In the genomic region with DNA sequence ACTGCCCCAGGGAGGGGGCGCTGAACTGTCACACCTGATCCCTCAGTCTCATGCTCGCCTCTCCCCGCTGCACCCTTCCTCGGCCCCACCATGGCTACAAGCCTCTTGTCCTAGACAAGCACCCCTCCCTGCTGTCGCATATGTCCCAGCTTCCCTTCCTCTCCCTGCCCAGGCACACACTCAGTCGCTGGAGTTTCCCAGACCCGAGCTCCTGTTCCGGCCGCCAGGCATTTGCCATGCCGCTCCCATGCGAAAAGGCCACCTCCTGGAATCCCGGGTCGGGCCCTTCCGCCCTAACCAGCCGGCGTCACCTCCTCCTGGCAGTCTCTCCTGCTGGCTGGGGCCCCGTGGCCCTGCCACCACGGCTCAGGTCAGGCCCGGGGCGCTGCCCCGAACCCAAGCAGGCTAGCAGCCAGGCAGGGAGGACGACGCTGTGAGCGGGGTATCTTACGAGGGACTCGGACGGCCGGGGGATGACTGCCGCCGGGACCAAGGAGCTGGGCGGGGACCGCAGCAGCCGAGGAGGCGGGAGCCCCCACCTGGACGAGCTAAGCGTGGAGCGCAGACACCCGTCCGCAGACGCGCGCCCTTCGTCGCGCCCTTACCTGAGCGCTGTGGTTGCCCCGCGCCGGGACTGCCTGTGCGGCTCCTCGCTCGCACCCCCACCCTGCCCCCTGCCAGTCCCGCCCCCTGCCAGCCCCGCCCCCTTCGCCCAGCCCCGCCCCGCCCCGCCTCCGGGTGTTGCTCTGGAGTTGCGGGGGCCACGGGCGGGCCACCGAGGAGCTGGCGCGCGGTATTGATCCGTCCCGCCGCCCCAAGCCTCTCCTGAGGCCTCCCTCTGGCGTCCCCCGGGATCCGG, we compare ENCODE assay signal across 1 cellular context.
TF ChIP-seq lines count a peak whose summit lies in the region.

A gene with protein sequence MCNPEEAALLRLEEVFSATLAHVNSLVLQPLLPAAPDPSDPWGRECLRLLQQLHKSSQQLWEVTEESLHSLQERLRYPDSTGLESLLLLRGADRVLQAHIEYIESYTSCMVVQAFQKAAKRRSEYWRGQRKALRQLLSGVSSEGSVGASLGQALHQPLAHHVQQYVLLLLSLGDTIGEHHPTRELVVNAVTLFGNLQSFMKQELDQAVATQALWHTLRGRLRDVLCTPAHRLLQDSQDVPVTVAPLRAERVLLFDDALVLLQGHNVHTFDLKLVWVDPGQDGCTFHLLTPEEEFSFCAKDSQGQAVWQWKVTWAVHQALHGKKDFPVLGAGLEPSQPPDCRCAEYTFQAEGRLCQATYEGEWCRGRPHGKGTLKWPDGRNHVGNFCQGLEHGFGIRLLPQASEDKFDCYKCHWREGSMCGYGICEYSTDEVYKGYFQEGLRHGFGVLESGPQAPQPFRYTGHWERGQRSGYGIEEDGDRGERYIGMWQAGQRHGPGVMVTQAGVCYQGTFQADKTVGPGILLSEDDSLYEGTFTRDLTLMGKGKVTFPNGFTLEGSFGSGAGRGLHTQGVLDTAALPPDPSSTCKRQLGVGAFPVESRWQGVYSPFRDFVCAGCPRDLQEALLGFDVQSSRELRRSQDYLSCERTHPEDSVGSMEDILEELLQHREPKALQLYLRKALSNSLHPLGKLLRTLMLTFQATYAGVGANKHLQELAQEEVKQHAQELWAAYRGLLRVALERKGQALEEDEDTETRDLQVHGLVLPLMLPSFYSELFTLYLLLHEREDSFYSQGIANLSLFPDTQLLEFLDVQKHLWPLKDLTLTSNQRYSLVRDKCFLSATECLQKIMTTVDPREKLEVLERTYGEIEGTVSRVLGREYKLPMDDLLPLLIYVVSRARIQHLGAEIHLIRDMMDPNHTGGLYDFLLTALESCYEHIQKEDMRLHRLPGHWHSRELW (minus strand): TSS at position 642 of the 859 bp plus-strand sequence. CDS start 4,239 bp downstream, outside the sequence.

TF ChIP-seq in H1, 55 proteins besides CTCF, POLR2A, EP300 and RAD21:
- TF ChIP-seq SUZ12 (IDR thresholded peaks at IDR 0.05; ENCODE audit: low read length) (peak; percentile 51), EZH2 (IDR thresholded peaks at IDR 0.05; ENCODE audit: low read depth, low read length, severe bottlenecking) (peak; percentile 52), TEAD4 (IDR thresholded peaks at IDR 0.05; ENCODE audit: low read depth, low read length) (no peak), CBX5 (IDR thresholded peaks at IDR 0.05; ENCODE audit: low read depth, low read length) (no peak), ZNF274 (IDR thresholded peaks at IDR 0.05; ENCODE audit: borderline replicate concordance, extremely low read depth, low read length) (no peak), KDM4A (IDR thresholded peaks at IDR 0.05; ENCODE audit: low read depth, low read length, severe bottlenecking) (peak; percentile 86), KDM1A (IDR thresholded peaks at IDR 0.05; ENCODE audit: borderline replicate concordance, low read length) (no peak), RBBP5 (IDR thresholded peaks at IDR 0.05; ENCODE audit: borderline replicate concordance, low read depth, low read length) (0 out of 2 replicates have a peak, but pooled peaks have one; percentile 50), CBX8 (IDR thresholded peaks at IDR 0.05; ENCODE audit: borderline replicate concordance, low read depth, low read length) (no peak), CREB1 (IDR thresholded peaks at IDR 0.05) (no peak)
- TF ChIP-seq, protein P1, sequence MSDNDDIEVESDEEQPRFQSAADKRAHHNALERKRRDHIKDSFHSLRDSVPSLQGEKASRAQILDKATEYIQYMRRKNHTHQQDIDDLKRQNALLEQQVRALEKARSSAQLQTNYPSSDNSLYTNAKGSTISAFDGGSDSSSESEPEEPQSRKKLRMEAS (IDR thresholded peaks at IDR 0.05): peak; percentile 20; the same call in 1 of the 2 replicates
- TF ChIP-seq, protein P2, sequence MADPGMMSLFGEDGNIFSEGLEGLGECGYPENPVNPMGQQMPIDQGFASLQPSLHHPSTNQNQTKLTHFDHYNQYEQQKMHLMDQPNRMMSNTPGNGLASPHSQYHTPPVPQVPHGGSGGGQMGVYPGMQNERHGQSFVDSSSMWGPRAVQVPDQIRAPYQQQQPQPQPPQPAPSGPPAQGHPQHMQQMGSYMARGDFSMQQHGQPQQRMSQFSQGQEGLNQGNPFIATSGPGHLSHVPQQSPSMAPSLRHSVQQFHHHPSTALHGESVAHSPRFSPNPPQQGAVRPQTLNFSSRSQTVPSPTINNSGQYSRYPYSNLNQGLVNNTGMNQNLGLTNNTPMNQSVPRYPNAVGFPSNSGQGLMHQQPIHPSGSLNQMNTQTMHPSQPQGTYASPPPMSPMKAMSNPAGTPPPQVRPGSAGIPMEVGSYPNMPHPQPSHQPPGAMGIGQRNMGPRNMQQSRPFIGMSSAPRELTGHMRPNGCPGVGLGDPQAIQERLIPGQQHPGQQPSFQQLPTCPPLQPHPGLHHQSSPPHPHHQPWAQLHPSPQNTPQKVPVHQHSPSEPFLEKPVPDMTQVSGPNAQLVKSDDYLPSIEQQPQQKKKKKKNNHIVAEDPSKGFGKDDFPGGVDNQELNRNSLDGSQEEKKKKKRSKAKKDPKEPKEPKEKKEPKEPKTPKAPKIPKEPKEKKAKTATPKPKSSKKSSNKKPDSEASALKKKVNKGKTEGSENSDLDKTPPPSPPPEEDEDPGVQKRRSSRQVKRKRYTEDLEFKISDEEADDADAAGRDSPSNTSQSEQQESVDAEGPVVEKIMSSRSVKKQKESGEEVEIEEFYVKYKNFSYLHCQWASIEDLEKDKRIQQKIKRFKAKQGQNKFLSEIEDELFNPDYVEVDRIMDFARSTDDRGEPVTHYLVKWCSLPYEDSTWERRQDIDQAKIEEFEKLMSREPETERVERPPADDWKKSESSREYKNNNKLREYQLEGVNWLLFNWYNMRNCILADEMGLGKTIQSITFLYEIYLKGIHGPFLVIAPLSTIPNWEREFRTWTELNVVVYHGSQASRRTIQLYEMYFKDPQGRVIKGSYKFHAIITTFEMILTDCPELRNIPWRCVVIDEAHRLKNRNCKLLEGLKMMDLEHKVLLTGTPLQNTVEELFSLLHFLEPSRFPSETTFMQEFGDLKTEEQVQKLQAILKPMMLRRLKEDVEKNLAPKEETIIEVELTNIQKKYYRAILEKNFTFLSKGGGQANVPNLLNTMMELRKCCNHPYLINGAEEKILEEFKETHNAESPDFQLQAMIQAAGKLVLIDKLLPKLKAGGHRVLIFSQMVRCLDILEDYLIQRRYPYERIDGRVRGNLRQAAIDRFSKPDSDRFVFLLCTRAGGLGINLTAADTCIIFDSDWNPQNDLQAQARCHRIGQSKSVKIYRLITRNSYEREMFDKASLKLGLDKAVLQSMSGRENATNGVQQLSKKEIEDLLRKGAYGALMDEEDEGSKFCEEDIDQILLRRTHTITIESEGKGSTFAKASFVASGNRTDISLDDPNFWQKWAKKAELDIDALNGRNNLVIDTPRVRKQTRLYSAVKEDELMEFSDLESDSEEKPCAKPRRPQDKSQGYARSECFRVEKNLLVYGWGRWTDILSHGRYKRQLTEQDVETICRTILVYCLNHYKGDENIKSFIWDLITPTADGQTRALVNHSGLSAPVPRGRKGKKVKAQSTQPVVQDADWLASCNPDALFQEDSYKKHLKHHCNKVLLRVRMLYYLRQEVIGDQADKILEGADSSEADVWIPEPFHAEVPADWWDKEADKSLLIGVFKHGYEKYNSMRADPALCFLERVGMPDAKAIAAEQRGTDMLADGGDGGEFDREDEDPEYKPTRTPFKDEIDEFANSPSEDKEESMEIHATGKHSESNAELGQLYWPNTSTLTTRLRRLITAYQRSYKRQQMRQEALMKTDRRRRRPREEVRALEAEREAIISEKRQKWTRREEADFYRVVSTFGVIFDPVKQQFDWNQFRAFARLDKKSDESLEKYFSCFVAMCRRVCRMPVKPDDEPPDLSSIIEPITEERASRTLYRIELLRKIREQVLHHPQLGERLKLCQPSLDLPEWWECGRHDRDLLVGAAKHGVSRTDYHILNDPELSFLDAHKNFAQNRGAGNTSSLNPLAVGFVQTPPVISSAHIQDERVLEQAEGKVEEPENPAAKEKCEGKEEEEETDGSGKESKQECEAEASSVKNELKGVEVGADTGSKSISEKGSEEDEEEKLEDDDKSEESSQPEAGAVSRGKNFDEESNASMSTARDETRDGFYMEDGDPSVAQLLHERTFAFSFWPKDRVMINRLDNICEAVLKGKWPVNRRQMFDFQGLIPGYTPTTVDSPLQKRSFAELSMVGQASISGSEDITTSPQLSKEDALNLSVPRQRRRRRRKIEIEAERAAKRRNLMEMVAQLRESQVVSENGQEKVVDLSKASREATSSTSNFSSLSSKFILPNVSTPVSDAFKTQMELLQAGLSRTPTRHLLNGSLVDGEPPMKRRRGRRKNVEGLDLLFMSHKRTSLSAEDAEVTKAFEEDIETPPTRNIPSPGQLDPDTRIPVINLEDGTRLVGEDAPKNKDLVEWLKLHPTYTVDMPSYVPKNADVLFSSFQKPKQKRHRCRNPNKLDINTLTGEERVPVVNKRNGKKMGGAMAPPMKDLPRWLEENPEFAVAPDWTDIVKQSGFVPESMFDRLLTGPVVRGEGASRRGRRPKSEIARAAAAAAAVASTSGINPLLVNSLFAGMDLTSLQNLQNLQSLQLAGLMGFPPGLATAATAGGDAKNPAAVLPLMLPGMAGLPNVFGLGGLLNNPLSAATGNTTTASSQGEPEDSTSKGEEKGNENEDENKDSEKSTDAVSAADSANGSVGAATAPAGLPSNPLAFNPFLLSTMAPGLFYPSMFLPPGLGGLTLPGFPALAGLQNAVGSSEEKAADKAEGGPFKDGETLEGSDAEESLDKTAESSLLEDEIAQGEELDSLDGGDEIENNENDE (IDR thresholded peaks at IDR 0.05; ENCODE audit: insufficient replicate concordance, low read length): no peak
